ENCODE assay signal across 8 cellular contexts in genomic region chr11:85685131-85685819, GRCh38. TPM values are rescaled to one million over a fixed set of nuclear protein-coding genes. Genes with fewer than 3 reads are reported as not detected.
DNase-seq lines count a peak whose midpoint lies in the region; ATAC-seq lines count a peak whose summit lies in the region.
"Had no signal": no experiment of that assay in that cellular context is flagged by ENCODE, and none has a peak within 500 bp of the region (broad histone marks: within the 10 kb centered on the region; RNA-seq: fewer than 3 reads in every experiment).

No MANE protein-coding gene starts in this region.

- peak overlapping the region; percentile 51 for H3K4me3 ChIP-seq in ACC112 (ENCODE audit: low read depth, low read length)

- DNase-seq in SHP77 (lab: John Stamatoyannopoulos, UW) (peak; percentile 52 to 70), left colon (peak in 1 of 2 donors; percentile 16)
- no peak for DNase-seq in stimulated activated CD4-positive, alpha-beta T cell treated with anti-CD3 and anti-CD28 coated beads, Interleukin-4, amount 100 ng/mL, for 1 hour
- no peak for DNase-seq in activated CD4-positive, CD25-positive, alpha-beta regulatory T cell treated with anti-CD3 and anti-CD28 coated beads, Interleukin-2, amount 50 U/mL, for 72 hours
- DNase-seq: activated naive CD4-positive, alpha-beta T cell; natural killer cell had no signal

- H3K27me3 ChIP-seq in ACC112 (ENCODE audit: insufficient read depth, low read length) = no peaks in the 10 kb centered on the region; the same call in 1 of the 2 replicates

- H3K79me2 ChIP-seq in ACC112 (ENCODE audit: control insufficient read depth, insufficient read depth, low read length, unreplicated experiment) = no peaks in the 10 kb centered on the region

- H3K4me1 ChIP-seq in ACC112 (ENCODE audit: control insufficient read depth, insufficient read depth, low read length, unreplicated experiment) = no peaks in the 10 kb centered on the region

- H3K27ac ChIP-seq in ACC112 (ENCODE audit: low read depth, low read length) = no peak overlapping the region

- peak; percentile 14 for ATAC-seq in left colon
- ATAC-seq in GM18867 (IDR thresholded peaks at IDR 0.05; ENCODE audit: unreplicated experiment) = no peak
- ATAC-seq: natural killer cell had no signal

- peak overlapping the region; percentile 19 for H2AFZ ChIP-seq in ACC112 (ENCODE audit: low read length, unreplicated experiment)

- intact Hi-C loops in left colon (cut with DNase I, micrococcal nuclease) = no loop called here

- H3K36me3 ChIP-seq in ACC112 (ENCODE audit: insufficient read depth, low read length) = no peaks in the 10 kb centered on the region

RNA-seq across cellular contexts. Expression of gene CCDC89, which starts 0.7 kb away (rescaled TPM):
- 1 to 10 TPM; 3.8 to 4.3 TPM for total RNA-seq in left colon

RNA-seq across cellular contexts. Expression of gene CREBZF, which starts 20.3 kb away (rescaled TPM):
- total RNA-seq in left colon = 10 to 100 TPM; 37.1 to 40.0 TPM

RNA-seq across cellular contexts. Expression of gene TMEM126A, which starts 37.5 kb away (rescaled TPM):
- total RNA-seq in left colon = 10 to 100 TPM; 18.3 to 23.1 TPM

RNA-seq across cellular contexts. Expression of gene TMEM126B, which starts 56.9 kb away (rescaled TPM):
- total RNA-seq in left colon = 10 to 100 TPM; 32.1 to 39.1 TPM

RNA-seq across cellular contexts. Expression of gene DLG2, which starts 58.1 kb away (rescaled TPM):
- total RNA-seq in left colon = 1 to 10 TPM; 1.9 to 3.2 TPM

Comparison
In these comparisons a context has a peak if more than half of its experiments do, and no peak if none do; other contexts are left out.
1. DNase-seq: peak in SHP77 (2 of 2); none in stimulated activated CD4-positive, alpha-beta T cell treated with anti-CD3 and anti-CD28 coated beads, Interleukin-4, amount 100 ng/mL, for 1 hour (single experiment) and activated CD4-positive, CD25-positive, alpha-beta regulatory T cell treated with anti-CD3 and anti-CD28 coated beads, Interleukin-2, amount 50 U/mL, for 72 hours (single experiment).